25 cellular contexts compared by ENCODE assay signal in genomic region chr5:142934335-142934734, GRCh38.
DNase-seq lines count a peak whose midpoint lies in the region; ATAC-seq and TF ChIP-seq lines count a peak whose summit lies in the region.
"Had no signal": no experiment of that assay in that cellular context is flagged by ENCODE, and none has a peak within 500 bp of the region (broad histone marks: within the 10 kb centered on the region; RNA-seq: fewer than 3 reads in every experiment).

No MANE protein-coding gene starts in this region.

- H3K27ac ChIP-seq in BLaER1 treated with 17β-estradiol and CSF1 and Interleukin-3, amounts not matched to agents 10 nM and 100 nM, result peak overlapping the region; percentile 54 to 80 (median 67)
- no peak overlapping the region for H3K27ac ChIP-seq in suprapubic skin
- H3K27ac ChIP-seq: C4-2B, coronary artery, psoas muscle, tibial nerve had no signal

- H3K4me3 Mint-ChIP-seq in natural killer cell, result peak overlapping the region; percentile 66
- H3K4me3 Mint-ChIP-seq: mesothelial cell of epicardium, T-helper 17 cell had no signal

- no peaks in the 10 kb centered on the region for H3K36me3 Mint-ChIP-seq in natural killer cell
- H3K36me3 Mint-ChIP-seq: mesothelial cell of epicardium had no signal

- TF ChIP-seq CTCF in natural killer cell (IDR thresholded peaks at IDR 0.05) (no peak), suprapubic skin (IDR thresholded peaks at IDR 0.05) (no peak)

- TF ChIP-seq EP300 in suprapubic skin (IDR thresholded peaks at IDR 0.05), result no peak

- H3K9me3 Mint-ChIP-seq in natural killer cell, result no peaks in the 10 kb centered on the region
- H3K9me3 Mint-ChIP-seq: effector memory CD8-positive, alpha-beta T cell; mesothelial cell of epicardium; naive B cell had no signal

- ATAC-seq in natural killer cell, result no peak
- ATAC-seq: effector memory CD8-positive, alpha-beta T cell; esophagus mucosa; PC-3; psoas muscle; T-helper 17 cell had no signal

- H3K27me3 Mint-ChIP-seq in natural killer cell (ENCODE audit: low read depth in 2 of 2), result no peaks in the 10 kb centered on the region
- H3K27me3 Mint-ChIP-seq: effector memory CD8-positive, alpha-beta T cell; naive B cell; T-helper 17 cell had no signal

- peaks cover 69 to 84% of the 10 kb centered on the region in 2 donors for H3K4me1 Mint-ChIP-seq in natural killer cell

- peaks cover 58 to 100% (median 66%) of the 10 kb centered on the region in 10 experiments for H3K4me1 ChIP-seq in BLaER1 treated with 17β-estradiol and CSF1 and Interleukin-3, amounts not matched to agents 10 nM and 100 nM
- H3K4me1 ChIP-seq in suprapubic skin, result peaks cover 6% of the 10 kb centered on the region

- H4K20me1 ChIP-seq in BLaER1 treated with 17β-estradiol and CSF1 and Interleukin-3, amounts not matched to agents 10 nM and 100 nM, result no peaks in the 10 kb centered on the region

- H3K9me3 ChIP-seq in BLaER1 treated with 17β-estradiol and CSF1 and Interleukin-3, amounts not matched to agents 10 nM and 100 nM (replicated peaks in 1 of 11), result peaks cover 0 to 14% (median 6%) of the 10 kb centered on the region in 11 experiments; a peak in 7 of 22 replicates
- H3K9me3 ChIP-seq in suprapubic skin, result no peaks in the 10 kb centered on the region
- H3K9me3 ChIP-seq: psoas muscle, tibial nerve had no signal

- DNase-seq in D341Med (ENCODE audit: low spot score) (peak; percentile 48), NCI-H524 treated with DMSO at 0.1 percent for 48 hours (lab: John Stamatoyannopoulos, UW) (peak; percentile 62), natural killer cell (no peak), iPS-NIHi7 (ENCODE audit: extremely low spot score) (no peak), RPMI8226 (no peak), suprapubic skin (ENCODE audit: low spot score in 2 of 2) (no peak)
- DNase-seq: activated naive CD4-positive, alpha-beta T cell; Calu3; caudate nucleus; effector memory CD8-positive, alpha-beta T cell; head of caudate nucleus; kidney; naive B cell; NCI-H1048; NCI-H2029 treated with DMSO at 0.1 percent for 48 hours; NCI-H446; PC-3; psoas muscle; T-helper 17 cell had no signal

- H3K9ac ChIP-seq in BLaER1 treated with 17β-estradiol and CSF1 and Interleukin-3, amounts not matched to agents 10 nM and 100 nM, result peak overlapping the region in 6 of 11 experiments; percentile 11 to 58 (median 32); a peak in 6 of 22 replicates

- peak overlapping the region; percentile 54 to 84 (median 75) for H3K4me2 ChIP-seq in BLaER1 treated with 17β-estradiol and CSF1 and Interleukin-3, amounts not matched to agents 10 nM and 100 nM

- peak overlapping the region in 1 of 10 experiments; percentile 22; a peak in 1 of 20 replicates for H3K4me3 ChIP-seq in BLaER1 treated with 17β-estradiol and CSF1 and Interleukin-3, amounts not matched to agents 10 nM and 100 nM
- no peak overlapping the region for H3K4me3 ChIP-seq in suprapubic skin
- H3K4me3 ChIP-seq: coronary artery, psoas muscle, tibial nerve had no signal

- H3K36me3 ChIP-seq in BLaER1 treated with 17β-estradiol and CSF1 and Interleukin-3, amounts not matched to agents 10 nM and 100 nM, result peaks cover 7 to 73% (median 26%) of the 10 kb centered on the region in 11 experiments; a peak in 18 of 22 replicates
- no peaks in the 10 kb centered on the region for H3K36me3 ChIP-seq in suprapubic skin

- peak overlapping the region; percentile 80 to 98 for H3K27ac Mint-ChIP-seq in natural killer cell
- H3K27ac Mint-ChIP-seq: mesothelial cell of epicardium, T-helper 17 cell had no signal

- no peaks in the 10 kb centered on the region for H3K27me3 ChIP-seq in BLaER1 treated with 17β-estradiol and CSF1 and Interleukin-3, amounts not matched to agents 10 nM and 100 nM
- H3K27me3 ChIP-seq in suprapubic skin, result no peaks in the 10 kb centered on the region
- H3K27me3 ChIP-seq: tibial nerve had no signal

- intact Hi-C loops in natural killer cell (cut with micrococcal nuclease), result no loop called here

- WGBS in suprapubic skin, result 73% methylated on average over 3 of the region's 3 CpGs

- no peak for TF ChIP-seq POLR2A in suprapubic skin (IDR thresholded peaks at IDR 0.05)

Comparison
In these comparisons a context has a peak if more than half of its experiments do, and no peak if none do; other contexts are left out.
1. DNase-seq: peak in D341Med (single experiment) and NCI-H524 treated with DMSO at 0.1 percent for 48 hours (single experiment); none in natural killer cell (single experiment), iPS-NIHi7 (single experiment), RPMI8226 (single experiment) and suprapubic skin (0 of 2).